8 cellular contexts compared by ENCODE assay signal in genomic region chrX:3811331-3812311, GRCh38.
A peak's percentile ranks its signal among the peaks of the same experiment; 100 is the strongest.
DNase-seq lines count a peak whose midpoint lies in the region; ATAC-seq and TF ChIP-seq lines count a peak whose summit lies in the region.

No MANE protein-coding gene starts in this region.

- H3K4me1 Mint-ChIP-seq in osteocyte (ENCODE audit: unreplicated experiment), result peaks cover 19% of the 10 kb centered on the region

- H3K36me3 Mint-ChIP-seq in osteocyte (ENCODE audit: unreplicated experiment), result no peaks in the 10 kb centered on the region

- TF ChIP-seq CTCF in NB4 (IDR thresholded peaks at IDR 0.05; ENCODE audit: low read depth, low read length) (peak; percentile 49), osteocyte (IDR thresholded peaks at IDR 0.05) (peak; percentile 87)

- peak overlapping the region; percentile 59 for H3K4me3 Mint-ChIP-seq in osteocyte (ENCODE audit: unreplicated experiment)

- TF ChIP-seq POLR2A in NB4 (IDR thresholded peaks at IDR 0.05; ENCODE audit: extremely low read depth, insufficient read length), result no peak

- peaks cover 25% of the 10 kb centered on the region for H3K27me3 Mint-ChIP-seq in osteocyte (ENCODE audit: unreplicated experiment)

- ATAC-seq in GM21526 (IDR thresholded peaks at IDR 0.05; ENCODE audit: low FRiP score, unreplicated experiment) (peak; percentile 27), GM18498 (IDR thresholded peaks at IDR 0.05; ENCODE audit: unreplicated experiment) (no peak)

- H3K9me3 Mint-ChIP-seq in osteocyte (ENCODE audit: unreplicated experiment), result no peaks in the 10 kb centered on the region

- DNase-seq in Daoy (ENCODE audit: low read depth) (peak; percentile 26), NB4 (ENCODE audit: low read depth) (peak; percentile 54), osteocyte (ENCODE audit: extremely low spot score, unreplicated experiment) (no peak), middle frontal gyrus (ENCODE audit: extremely low spot score, low spot score) (no peak)
- peak; percentile 24 for DNase-seq in activated CD4-positive, alpha-beta T cell treated with anti-CD3 and anti-CD28 coated beads for 1 hour
- peak; percentile 1 for DNase-seq in effector CD8-positive, alpha-beta T cell (lab: John Stamatoyannopoulos, UW)

- H3K27ac Mint-ChIP-seq in osteocyte (ENCODE audit: unreplicated experiment), result no peak overlapping the region

- H3K4me3 ChIP-seq in NB4 (ENCODE audit: low read depth, low read length), result no peak overlapping the region

Comparison
In these comparisons a context has a peak if more than half of its experiments do, and no peak if none do; other contexts are left out.
1. DNase-seq: peak in Daoy (single experiment), NB4 (single experiment), activated CD4-positive, alpha-beta T cell treated with anti-CD3 and anti-CD28 coated beads for 1 hour (single experiment) and effector CD8-positive, alpha-beta T cell (single experiment); none in osteocyte (single experiment) and middle frontal gyrus (single experiment).